Comparison of ENCODE assay signal across 19 cellular contexts in genomic region chr22:26953380-26953807, GRCh38.
"Had no signal": no experiment of that assay in that cellular context is flagged by ENCODE, and none has a peak within 500 bp of the region (broad histone marks: within the 10 kb centered on the region; RNA-seq: fewer than 3 reads in every experiment).

No MANE protein-coding gene starts in this region.

- H3K27me3 ChIP-seq: ascending aorta, colonic mucosa, sigmoid colon had no signal

- H3K4me3 ChIP-seq: ascending aorta, colonic mucosa, gastroesophageal sphincter, left lung, lung, sigmoid colon had no signal

- H3K27ac Mint-ChIP-seq: activated CD4-positive, alpha-beta T cell treated with anti-CD3 and anti-CD28 coated beads, Interleukin-2, amount 10 ng/mL, durations not matched to agents 7 days and 5 days; activated CD8-positive, alpha-beta T cell treated with anti-CD3 and anti-CD28 coated beads, Interleukin-2, amount 10 ng/mL, durations not matched to agents 7 days and 5 days; activated naive CD4-positive, alpha-beta T cell treated with anti-CD3 and anti-CD28 coated beads, Interleukin-2, amount 50 U/mL, for 72 hours; activated T-helper 1 cell treated with anti-CD3 and anti-CD28 coated beads, Interleukin-12 subunit alpha, Interleukin-12 subunit beta, Interleukin-2, Interleukin-4 antibody, amounts not matched to agents 30 ng/mL and 10 ng/mL and 1 ng/mL, durations not matched to agents 14 hours and 24 hours and 36 hours; naive thymus-derived CD4-positive, alpha-beta T cell; progenitor cell of endocrine pancreas had no signal

- H3K36me3 Mint-ChIP-seq: activated naive CD4-positive, alpha-beta T cell treated with anti-CD3 and anti-CD28 coated beads, Interleukin-2, amount 50 U/mL, for 72 hours had no signal

- ATAC-seq: activated CD8-positive, alpha-beta T cell treated with anti-CD3 and anti-CD28 coated beads, Interleukin-2, amount 10 ng/mL, durations not matched to agents 7 days and 5 days; activated naive CD4-positive, alpha-beta T cell treated with anti-CD3 and anti-CD28 coated beads, Interleukin-2, amount 50 U/mL, for 72 hours; gastroesophageal sphincter; left lung; naive thymus-derived CD4-positive, alpha-beta T cell had no signal

- H3K4me3 Mint-ChIP-seq: activated CD4-positive, alpha-beta T cell treated with anti-CD3 and anti-CD28 coated beads, Interleukin-2, amount 10 ng/mL, durations not matched to agents 7 days and 5 days; activated CD8-positive, alpha-beta T cell treated with anti-CD3 and anti-CD28 coated beads, Interleukin-2, amount 10 ng/mL, durations not matched to agents 7 days and 5 days; activated T-helper 1 cell treated with anti-CD3 and anti-CD28 coated beads, Interleukin-12 subunit alpha, Interleukin-12 subunit beta, Interleukin-2, Interleukin-4 antibody, amounts not matched to agents 30 ng/mL and 10 ng/mL and 1 ng/mL, durations not matched to agents 14 hours and 24 hours and 36 hours; naive thymus-derived CD4-positive, alpha-beta T cell had no signal

- H3K9me3 ChIP-seq: ascending aorta, colonic mucosa, gastroesophageal sphincter, left lung, sigmoid colon had no signal

- H3K4me1 ChIP-seq: ascending aorta, colonic mucosa, gastroesophageal sphincter, left lung had no signal

- H3K9me3 Mint-ChIP-seq: activated CD4-positive, alpha-beta T cell treated with anti-CD3 and anti-CD28 coated beads, Interleukin-2, amount 10 ng/mL, durations not matched to agents 7 days and 5 days; activated naive CD4-positive, alpha-beta T cell treated with anti-CD3 and anti-CD28 coated beads, Interleukin-2, amount 50 U/mL, for 72 hours; activated T-helper 1 cell treated with anti-CD3 and anti-CD28 coated beads, Interleukin-12 subunit alpha, Interleukin-12 subunit beta, Interleukin-2, Interleukin-4 antibody, amounts not matched to agents 30 ng/mL and 10 ng/mL and 1 ng/mL, durations not matched to agents 14 hours and 24 hours and 36 hours had no signal

- H3K4me1 Mint-ChIP-seq: activated CD4-positive, alpha-beta T cell treated with anti-CD3 and anti-CD28 coated beads, Interleukin-2, amount 10 ng/mL, durations not matched to agents 7 days and 5 days had no signal

- DNase-seq: activated CD4-positive, alpha-beta T cell treated with anti-CD3 and anti-CD28 coated beads, Interleukin-2, amount 10 ng/mL, durations not matched to agents 7 days and 5 days; activated CD4-positive, CD25-positive, alpha-beta regulatory T cell treated with anti-CD3 and anti-CD28 coated beads, Interleukin-2, amount 50 U/mL, for 72 hours; activated CD8-positive, alpha-beta T cell treated with anti-CD3 and anti-CD28 coated beads, Interleukin-2, amount 10 ng/mL, durations not matched to agents 7 days and 5 days; activated gamma-delta T cell; colonic mucosa; kidney glomerular epithelial cell; left lung; naive thymus-derived CD4-positive, alpha-beta T cell; sigmoid colon; stimulated activated CD4-positive, alpha-beta T cell treated with anti-CD3 and anti-CD28 coated beads, Interleukin-4, amount 100 ng/mL, for 1 hour; stimulated activated naive CD4-positive, alpha-beta T cell treated with Interleukin-2 at 50 U/mL for 16 hours had no signal

- H3K27ac ChIP-seq: ascending aorta, colonic mucosa, epithelial cell of prostate, gastroesophageal sphincter, left lung, sigmoid colon, VCaP had no signal

- H3K36me3 ChIP-seq: ascending aorta, colonic mucosa, gastroesophageal sphincter, left lung, sigmoid colon had no signal
